10 cellular contexts compared by ENCODE assay signal in genomic region chr2:854460-854859, GRCh38.
DNase-seq lines count a peak whose midpoint lies in the region; ATAC-seq, FAIRE-seq and TF ChIP-seq lines count a peak whose summit lies in the region.
"Had no signal": no experiment of that assay in that cellular context is flagged by ENCODE, and none has a peak within 500 bp of the region (broad histone marks: within the 10 kb centered on the region; RNA-seq: fewer than 3 reads in every experiment).

No MANE protein-coding gene starts in this region.

- peak; percentile 55 for TF ChIP-seq CTCF in AG04449 (IDR thresholded peaks at IDR 0.05; ENCODE audit: insufficient read depth, low read length, missing control alignments)
- peak; percentile 64 for TF ChIP-seq CTCF in GM12873 (IDR thresholded peaks at IDR 0.05; ENCODE audit: insufficient read depth, low read depth, low read length, missing control alignments)
- peak; percentile 40 to 58 (median 53); a peak in 5 of 6 replicates for TF ChIP-seq CTCF in GM12878 (IDR thresholded peaks at IDR 0.05 in 2 of 3, conservative IDR thresholded peaks at IDR 0.05 in 1 of 3; ENCODE audit: control insufficient read depth in 2 of 3, extremely low read depth in 1 of 3, insufficient read depth in 1 of 3, low read depth in 3 of 3, low read length in 3 of 3)
- peak; percentile 64 for TF ChIP-seq CTCF in HepG2 (CRISPR knock-in tag; IDR thresholded peaks at IDR 0.05)

- FAIRE-seq in GM12878 (lab: Jason Lieb, UNC) (no peak), HepG2 (lab: Jason Lieb, UNC) (peak; percentile 34)

- no peak for DNase-seq in AG04449 (ENCODE audit: low read depth, low spot score)
- DNase-seq in NCI-H1105 (lab: John Stamatoyannopoulos, UW) = peak; percentile 61
- no peak for DNase-seq in GM12878 (ENCODE audit: low read depth, low spot score)
- DNase-seq in HepG2 (ENCODE audit: low spot score) = peak; percentile 34
- no peak for DNase-seq in NCI-H446 treated with DMSO at 0.1 percent for 48 hours (lab: John Stamatoyannopoulos, UW)

- WGBS in GM12878 (ENCODE audit: insufficient coverage, insufficient replicate concordance, low lambda C conversion rate, missing lambda C conversion rate) = 0% methylated on average over 3 of the region's 3 CpGs
- 2% methylated on average over 3 of the region's 3 CpGs for WGBS in HepG2 (ENCODE audit: low lambda C conversion rate)

- BruUV-seq in GM12878 (replicated peaks; lab: Mats Ljungman, UMichigan) (no TSS peak), HepG2 (replicated peaks; lab: Mats Ljungman, UMichigan) (no TSS peak)

- no peaks in the 10 kb centered on the region for H4K20me1 ChIP-seq in GM12878 (ENCODE audit: control insufficient read depth, insufficient read depth)
- H4K20me1 ChIP-seq in HepG2 (ENCODE audit: insufficient read depth, low read length) = no peaks in the 10 kb centered on the region

- POLR2A ChIA-PET in AG04449 (lab: Yijun Ruan, JAX) (no interaction called here), GM12878 (lab: Charles Lee) (no interaction called here), HepG2 (lab: Yijun Ruan, JAX) (no interaction called here)

- no peaks in the 10 kb centered on the region; the same call in 2 of the 3 replicates for H3K9me3 ChIP-seq in GM12878 (replicated peaks; ENCODE audit: control insufficient read depth, insufficient read depth, low read length)
- H3K9me3 ChIP-seq in HepG2 (ENCODE audit: low read length) = no peaks in the 10 kb centered on the region

- RAD21 ChIA-PET in GM12878 (lab: Charles Lee; ENCODE audit: unreplicated experiment) = no interaction called here

- H3K4me1 ChIP-seq in GM12878 (ENCODE audit: control insufficient read depth, insufficient read depth, low read length) (no peaks in the 10 kb centered on the region), HepG2 (ENCODE audit: insufficient read depth, low read length) (no peaks in the 10 kb centered on the region)

- H3K36me3 ChIP-seq in GM12878 (ENCODE audit: control insufficient read depth in 2 of 2, insufficient read depth in 2 of 2, low read length in 1 of 2) (no peaks in the 10 kb centered on the region), HepG2 (replicated peaks in 1 of 2; ENCODE audit: control insufficient read depth in 1 of 2, insufficient read depth in 2 of 2, low read length in 2 of 2) (no peaks in the 10 kb centered on the region)

- H2AFZ ChIP-seq in GM12878 (ENCODE audit: control insufficient read depth, low read depth, low read length) = no peak overlapping the region
- no peak overlapping the region for H2AFZ ChIP-seq in HepG2 (ENCODE audit: low read length)

- no peak overlapping the region for H3K27ac ChIP-seq in GM12878 (ENCODE audit: control insufficient read depth, insufficient read depth)
- no peak overlapping the region for H3K27ac ChIP-seq in HepG2 (ENCODE audit: extremely low read length, insufficient read depth, low read length)
- H3K27ac ChIP-seq: epithelial cell of prostate, HL-60 had no signal

- CTCF ChIA-PET in AG04449 (lab: Yijun Ruan, JAX) (interaction anchor here (1.1 kb wide), 1 partner anchor 691 kb away, joined by 4 read pairs; no protein-coding TSS in a partner anchor), GM12878 (lab: Yijun Ruan, JAX) (no interaction called here), HepG2 (lab: Yijun Ruan, JAX; ENCODE audit: low intra/inter-chr PET ratio, low total read pairs) (interaction anchor here (3.0 kb wide), 1 partner anchor 691 kb away, joined by 32 read pairs; no protein-coding TSS in a partner anchor)

- intact Hi-C loops in GM12878 (cut with micrococcal nuclease; ENCODE audit: unreplicated experiment) (loop anchor here (5.0 kb wide), 2 partner anchors 142 to 693 kb away; no protein-coding TSS in a partner anchor), HepG2 (cut with micrococcal nuclease; ENCODE audit: unreplicated experiment) (loop anchor here (1.0 to 2.0 kb wide), 3 partner anchors 44 to 692 kb away; no protein-coding TSS in a partner anchor)

- ATAC-seq in GM12878 (peak; percentile 70), HepG2 (peak; percentile 72), GM21390 (IDR thresholded peaks at IDR 0.05; ENCODE audit: unreplicated experiment) (no peak), esophagus mucosa (no peak)

- H3K4me3 ChIP-seq in AG04449 (ENCODE audit: low read depth, low read length) (no peak overlapping the region), GM12878 (no peak overlapping the region), HepG2 (replicated peaks in 1 of 3; ENCODE audit: insufficient read depth in 1 of 3, low read depth in 2 of 3, low read length in 3 of 3) (no peak overlapping the region)

- TF ChIP-seq POLR2A in GM12878 (IDR thresholded peaks at IDR 0.05; ENCODE audit: low read depth, low read length) (no peak), HepG2 (IDR thresholded peaks at IDR 0.05; ENCODE audit: insufficient read depth in 1 of 2, low read depth in 2 of 2, low read length in 2 of 2) (no peak)

- TF ChIP-seq EP300 in GM12878 (IDR thresholded peaks at IDR 0.05; ENCODE audit: borderline replicate concordance in 1 of 2, control insufficient read depth in 1 of 2, low read depth in 2 of 2, low read length in 2 of 2) = no peak
- no peak for TF ChIP-seq EP300 in HepG2 (IDR thresholded peaks at IDR 0.05; ENCODE audit: low read depth in 2 of 2, low read length in 2 of 2)
- TF ChIP-seq EP300 in HepG2 (CRISPR knock-in tag; IDR thresholded peaks at IDR 0.05; ENCODE audit: borderline replicate concordance) = no peak

- H3K79me2 ChIP-seq in GM12878 (ENCODE audit: control insufficient read depth, insufficient read depth, low read length) = no peaks in the 10 kb centered on the region
- no peaks in the 10 kb centered on the region for H3K79me2 ChIP-seq in HepG2 (ENCODE audit: insufficient read depth, low read length)

- H3K4me2 ChIP-seq in GM12878 (ENCODE audit: control insufficient read depth, insufficient read depth) (no peak overlapping the region), HepG2 (ENCODE audit: low read depth, low read length) (no peak overlapping the region)

- in situ Hi-C loops in GM12878 (cut with MboI) (loop anchor here (10.0 kb wide), 1 partner anchor 690 kb away; no protein-coding TSS in a partner anchor), HepG2 (cut with HindIII; ENCODE audit: extremely low pct_ligation_motif_present, low pct_unique_long_range_greater_than_20kb) (loop anchor here (5.0 kb wide), 1 partner anchor 688 kb away; no protein-coding TSS in a partner anchor)

- peak; percentile 52 for TF ChIP-seq RAD21 in GM12878 (IDR thresholded peaks at IDR 0.05; ENCODE audit: insufficient read depth, low read depth, low read length)
- TF ChIP-seq RAD21 in HepG2 (CRISPR knock-in tag; IDR thresholded peaks at IDR 0.05) = peak; percentile 35; the same call in 1 of the 2 replicates

- H3K9ac ChIP-seq in GM12878 (ENCODE audit: control insufficient read depth, insufficient read depth, low read length) = no peak overlapping the region
- H3K9ac ChIP-seq in HepG2 (ENCODE audit: insufficient read depth, low read depth, low read length) = no peak overlapping the region

- SMC1A ChIA-PET in GM12878 (lab: Charles Lee; ENCODE audit: uncharacterized antibody, unreplicated experiment) = no interaction called here

- H3K27me3 ChIP-seq in GM12878 (replicated peaks in 1 of 2; ENCODE audit: control insufficient read depth in 2 of 2, insufficient read depth in 2 of 2, low read length in 1 of 2) (no peaks in the 10 kb centered on the region), HepG2 (ENCODE audit: control insufficient read depth in 1 of 2, insufficient read depth in 2 of 2, low read length in 2 of 2) (peaks cover 8 to 34% of the 10 kb centered on the region in 2 experiments; a peak in 2 of 5 replicates)

TF ChIP-seq in GM12878, 131 proteins besides CTCF, POLR2A, EP300 and RAD21:
- TF ChIP-seq BCL3 (IDR thresholded peaks at IDR 0.05; ENCODE audit: borderline replicate concordance, insufficient read depth, low read depth, low read length, poor library complexity, severe bottlenecking) (no peak), SMC3 (IDR thresholded peaks at IDR 0.05; ENCODE audit: borderline replicate concordance, low read length) (peak; percentile 56)

TF ChIP-seq in HepG2, 621 proteins besides CTCF, POLR2A, EP300 and RAD21 (continues in another document):
- TF ChIP-seq IRF1 (CRISPR knock-in tag; IDR thresholded peaks at IDR 0.05; ENCODE audit: low read depth) = no peak
- no peak for TF ChIP-seq ZNF761 (CRISPR knock-in tag; conservative IDR thresholded peaks at IDR 0.05)
- no peak for TF ChIP-seq ZNF674 (CRISPR knock-in tag; IDR thresholded peaks at IDR 0.05; ENCODE audit: low read depth)
- 0 out of 2 replicates have a peak, but pooled peaks have one; percentile 47 for TF ChIP-seq ZNF383 (CRISPR knock-in tag; IDR thresholded peaks at IDR 0.05; ENCODE audit: borderline replicate concordance)
- no peak for TF ChIP-seq BRCA1 (CRISPR knock-in tag; IDR thresholded peaks at IDR 0.05)
- TF ChIP-seq HNRNPUL1 (IDR thresholded peaks at IDR 0.05; ENCODE audit: low read depth, low read length) = no peak
- TF ChIP-seq ZKSCAN1 (IDR thresholded peaks at IDR 0.05; ENCODE audit: low read length) = no peak
- TF ChIP-seq BATF2 (CRISPR knock-in tag; IDR thresholded peaks at IDR 0.05) = no peak
- TF ChIP-seq ZNF260 (CRISPR knock-in tag; IDR thresholded peaks at IDR 0.05; ENCODE audit: borderline replicate concordance, low read depth) = no peak
- TF ChIP-seq HOMEZ (CRISPR knock-in tag; IDR thresholded peaks at IDR 0.05; ENCODE audit: low read depth) = no peak

Comparison
In these comparisons a context has a peak if more than half of its experiments do, and no peak if none do; other contexts are left out.
1. DNase-seq: peak in NCI-H1105 (single experiment) and HepG2 (single experiment); none in AG04449 (single experiment), GM12878 (single experiment) and NCI-H446 treated with DMSO at 0.1 percent for 48 hours (single experiment).
2. ATAC-seq: peak in GM12878 (single experiment) and HepG2 (single experiment); none in GM21390 (single experiment) and esophagus mucosa (single experiment).
3. Peak in every context shown above with its lines, with median percentiles within 50 percentile points of each other: CTCF ChIP-seq.